ENCODE assay signal across 8 cellular contexts in genomic region chr14:52790756-52791203, GRCh38. TPM values are rescaled to one million over a fixed set of nuclear protein-coding genes. Genes with fewer than 3 reads are reported as not detected.
A peak's percentile ranks its signal among the peaks of the same experiment; 100 is the strongest.
DNase-seq lines count a peak whose midpoint lies in the region; ATAC-seq and TF ChIP-seq lines count a peak whose summit lies in the region.

No MANE protein-coding gene starts in this region.

- H3K4me1 ChIP-seq in PC-3 (ENCODE audit: insufficient read depth, low read length) = peaks cover 25% of the 10 kb centered on the region
- peaks cover 0 to 4% of the 10 kb centered on the region in 2 donors for H3K4me1 ChIP-seq in esophagus (ENCODE audit: control insufficient read depth in 2 of 2, insufficient read depth in 2 of 2, low read length in 1 of 2)
- no peaks in the 10 kb centered on the region for H3K4me1 ChIP-seq in prostate gland (replicated peaks)

- no peak for DNase-seq in activated CD4-positive, alpha-beta T cell treated with anti-CD3 and anti-CD28 coated beads, Interleukin-2, amount 10 ng/mL, durations not matched to agents 24 days and 14 days
- DNase-seq in activated CD4-positive, alpha-beta T cell treated with anti-CD3 and anti-CD28 coated beads, Interleukin-2, amount 50 U/mL, for 1 hour = no peak
- no peak for DNase-seq in PC-3
- DNase-seq in prostate gland (ENCODE audit: low spot score) = no peak
- no peak for DNase-seq in NCI-H2029 (lab: John Stamatoyannopoulos, UW)
- no peak for DNase-seq in ureter (ENCODE audit: low spot score)

- H4K20me1 ChIP-seq in PC-3 (ENCODE audit: low read length) = peaks cover 38% of the 10 kb centered on the region

- peaks cover 7% of the 10 kb centered on the region for H3K36me3 Mint-ChIP-seq in activated CD4-positive, alpha-beta T cell treated with anti-CD3 and anti-CD28 coated beads, Interleukin-2, amount 10 ng/mL, durations not matched to agents 24 days and 14 days (ENCODE audit: low read depth)

- H2AFZ ChIP-seq in PC-3 (ENCODE audit: low read length) = peak overlapping the region; percentile 60

- TF ChIP-seq POLR2A in prostate gland (IDR thresholded peaks at IDR 0.05) = no peak

- H3K27me3 ChIP-seq in PC-3 (ENCODE audit: low read length) (no peaks in the 10 kb centered on the region), esophagus (ENCODE audit: control insufficient read depth in 1 of 2, insufficient read depth in 2 of 2, low read length in 2 of 2) (no peaks in the 10 kb centered on the region), prostate gland (replicated peaks; ENCODE audit: insufficient read depth) (no peaks in the 10 kb centered on the region)

- H3K79me2 ChIP-seq in PC-3 (ENCODE audit: low read length) = peaks cover 54% of the 10 kb centered on the region

- no peaks in the 10 kb centered on the region for H3F3A ChIP-seq in PC-3 (ENCODE audit: low read length, unreplicated experiment)

- peak overlapping the region; percentile 90 for H3K4me2 ChIP-seq in PC-3 (ENCODE audit: low read length)

- BruUV-seq in PC-3 (replicated peaks; lab: Mats Ljungman, UMichigan) = TSS peak; percentile 56

- H3K4me3 Mint-ChIP-seq in activated CD4-positive, alpha-beta T cell treated with anti-CD3 and anti-CD28 coated beads, Interleukin-2, amount 10 ng/mL, durations not matched to agents 24 days and 14 days = peak overlapping the region; percentile 97

- intact Hi-C loops in activated CD4-positive, alpha-beta T cell treated with anti-CD3 and anti-CD28 coated beads, Interleukin-2, amount 10 ng/mL, durations not matched to agents 24 days and 14 days (cut with micrococcal nuclease) = loop anchor here (1.0 to 2.0 kb wide), 3 partner anchors 61 to 238 kb away; partner anchors contain the start of genes GPR137C, PSMC6 and TXNDC16
- intact Hi-C loops in PC-3 (cut with micrococcal nuclease) = loop anchor here (2.0 kb wide), 3 partner anchors 60 to 238 kb away; partner anchors contain the start of genes GPR137C, STYX and TXNDC16
- intact Hi-C loops in prostate gland (cut with DNase I) = no loop called here

- peaks cover 32% of the 10 kb centered on the region for H3K4me1 Mint-ChIP-seq in activated CD4-positive, alpha-beta T cell treated with anti-CD3 and anti-CD28 coated beads, Interleukin-2, amount 10 ng/mL, durations not matched to agents 24 days and 14 days

- no peaks in the 10 kb centered on the region for H3K27me3 Mint-ChIP-seq in activated CD4-positive, alpha-beta T cell treated with anti-CD3 and anti-CD28 coated beads, Interleukin-2, amount 10 ng/mL, durations not matched to agents 24 days and 14 days

- no peaks in the 10 kb centered on the region for H3K9me3 ChIP-seq in PC-3 (ENCODE audit: low read length)
- no peaks in the 10 kb centered on the region for H3K9me3 ChIP-seq in esophagus (ENCODE audit: control insufficient read depth in 2 of 2, insufficient read depth in 1 of 2, low read depth in 1 of 2, low read length in 1 of 2)
- H3K9me3 ChIP-seq in prostate gland = no peaks in the 10 kb centered on the region

- H3K4me3 ChIP-seq in PC-3 (ENCODE audit: low read length) = peak overlapping the region; percentile 78
- peak overlapping the region; percentile 68 to 71 for H3K4me3 ChIP-seq in esophagus (ENCODE audit: low read depth in 1 of 2, low read length in 2 of 2)
- H3K4me3 ChIP-seq in prostate gland = peak overlapping the region; percentile 70 to 71

- POLR2A ChIA-PET in PC-3 (lab: Charles Lee; ENCODE audit: unreplicated experiment) = interaction anchor here (0.6 kb wide), 1 partner anchor 72 kb away, joined by 4 read pairs; no protein-coding TSS in a partner anchor

- H3K9ac ChIP-seq in PC-3 (ENCODE audit: low read length) = peak overlapping the region; percentile 92

- CTCF ChIA-PET in PC-3 (lab: Charles Lee) = interaction anchor here (0.5 to 0.6 kb wide), 3 partner anchors 238 to 645 kb away, joined by 3 to 4 read pairs (median 3); partner anchors contain the start of genes GPR137C and TXNDC16

- 1% methylated on average over 25 of the region's 25 CpGs for WGBS in esophagus, 2 donors
- WGBS in prostate gland = under 1% methylated on average over 23 of the region's 25 CpGs

- ATAC-seq in PC-3 (no peak), HG03045 (IDR thresholded peaks at IDR 0.05; ENCODE audit: unreplicated experiment) (no peak)

- H3K9me2 ChIP-seq in PC-3 (replicated peaks; ENCODE audit: low read length) = no peaks in the 10 kb centered on the region

- H3K27ac Mint-ChIP-seq in activated CD4-positive, alpha-beta T cell treated with anti-CD3 and anti-CD28 coated beads, Interleukin-2, amount 10 ng/mL, durations not matched to agents 24 days and 14 days = peak overlapping the region; percentile 80

- H3K9me3 Mint-ChIP-seq in activated CD4-positive, alpha-beta T cell treated with anti-CD3 and anti-CD28 coated beads, Interleukin-2, amount 10 ng/mL, durations not matched to agents 24 days and 14 days = no peaks in the 10 kb centered on the region

- H3K27ac ChIP-seq in PC-3 (ENCODE audit: low read length) = peak overlapping the region; percentile 86
- H3K27ac ChIP-seq in esophagus (ENCODE audit: low read depth in 2 of 2, low read length in 1 of 2) = peak overlapping the region; percentile 86 to 87
- peak overlapping the region; percentile 74 to 85 for H3K27ac ChIP-seq in prostate gland

- H3K36me3 ChIP-seq in PC-3 (ENCODE audit: low read depth, low read length) (no peaks in the 10 kb centered on the region; the same call in 1 of the 2 replicates), esophagus (ENCODE audit: control insufficient read depth in 2 of 2, insufficient read depth in 2 of 2, low read length in 1 of 2) (no peaks in the 10 kb centered on the region), prostate gland (no peaks in the 10 kb centered on the region)

- TF ChIP-seq CTCF in PC-3 (conservative IDR thresholded peaks at IDR 0.05; ENCODE audit: low read depth, low read length) (no peak), prostate gland (IDR thresholded peaks at IDR 0.05) (no peak)

RNA-seq across cellular contexts. Expression of gene GNPNAT1, which starts 0.6 kb away (rescaled TPM):
- 30.6 and 32.4 TPM in 2 replicates for total RNA-seq in activated CD4-positive, alpha-beta T cell treated with anti-CD3 and anti-CD28 coated beads, Interleukin-2, amount 10 ng/mL, durations not matched to agents 24 days and 14 days
- total RNA-seq in PC-3 (2014; rRNA removed) (38.2 and 44.5 TPM in 2 replicates), prostate gland (10 to 100 TPM; 26.2 to 41.4 TPM), ureter (20.0 TPM)
- 1 to 10 TPM; 4.8 to 8.3 TPM for polyA plus RNA-seq in esophagus
